In genomic region chr21:37578471-37579126, GRCh38 we compare ENCODE assay signal across 28 cellular contexts.
DNase-seq lines count a peak whose midpoint lies in the region; ATAC-seq and TF ChIP-seq lines count a peak whose summit lies in the region.
"Had no signal": no experiment of that assay in that cellular context is flagged by ENCODE, and none has a peak within 500 bp of the region (broad histone marks: within the 10 kb centered on the region; RNA-seq: fewer than 3 reads in every experiment).

No MANE protein-coding gene starts in this region.

- intact Hi-C loops in body of pancreas (cut with DNase I), result no loop called here

- TF ChIP-seq CTCF in HEK293 (tag by site-specific recombination; IDR thresholded peaks at IDR 0.05) (no peak), body of pancreas (IDR thresholded peaks at IDR 0.05) (no peak)

- DNase-seq in OCI-M1 (lab: John Stamatoyannopoulos, UW), result peak; percentile 25
- DNase-seq in body of pancreas, result no peak
- no peak for DNase-seq in 8988T
- DNase-seq: ACHN; AML-193; BE2C; C1 segment of cervical spinal cord; Caco-2; Calu3; CD4-positive, alpha-beta memory T cell; CD4-positive, alpha-beta T cell; CD4-positive, CD25-positive, alpha-beta regulatory T cell; CD8-positive, alpha-beta memory T cell; CD8-positive, alpha-beta T cell; COR-L47; DMS 273 treated with DMSO at 0.1 percent for 48 hours; DMS153; DMS53; DMS79; DMS79 treated with DMSO at 0.1 percent for 48 hours; DND-41; EL had no signal

- no peak for ATAC-seq in body of pancreas
- ATAC-seq: A549; CD8-positive, alpha-beta T cell had no signal

- CTCF ChIA-PET in HEK293 (lab: Yijun Ruan, JAX), result interaction anchor here (0.9 kb wide), 1 partner anchor 115 kb away, joined by 3 read pairs; no protein-coding TSS in a partner anchor

- no peaks in the 10 kb centered on the region for H3K4me1 ChIP-seq in HEK293 (ENCODE audit: control insufficient read depth, insufficient read depth, low read length)
- H3K4me1 ChIP-seq in body of pancreas, result no peaks in the 10 kb centered on the region
- H3K4me1 ChIP-seq: A549, BE2C, Caco-2 had no signal

- H3K9me3 ChIP-seq in HEK293 (ENCODE audit: control insufficient read depth, insufficient read depth, low read depth, low read length), result no peaks in the 10 kb centered on the region
- H3K9me3 ChIP-seq in body of pancreas, result no peaks in the 10 kb centered on the region
- H3K9me3 ChIP-seq: BE2C had no signal

- H3K27me3 ChIP-seq in body of pancreas, result no peaks in the 10 kb centered on the region
- H3K27me3 ChIP-seq: BE2C; BLaER1; BLaER1 treated with 17β-estradiol and CSF1 and Interleukin-3, amounts not matched to agents 10 nM and 100 nM had no signal

- H3K4me3 ChIP-seq in HEK293 (ENCODE audit: low read depth, low read length) (no peak overlapping the region), body of pancreas (no peak overlapping the region)
- H3K4me3 ChIP-seq: A549; BLaER1; BLaER1 treated with 17β-estradiol and CSF1 and Interleukin-3, amounts not matched to agents 10 nM and 100 nM had no signal

- POLR2A ChIA-PET in HEK293 (lab: Yijun Ruan, JAX), result interaction anchor here (1.2 kb wide), 1 partner anchor 15 kb away, joined by 3 read pairs; no protein-coding TSS in a partner anchor

- 87 to 94% methylated on average over 2 of the region's 2 CpGs for WGBS in body of pancreas, 2 donors

- H3K36me3 ChIP-seq in HEK293 (ENCODE audit: control insufficient read depth in 2 of 2, insufficient read depth in 1 of 2, low read length in 2 of 2) (no peaks in the 10 kb centered on the region), body of pancreas (replicated peaks in 1 of 2; ENCODE audit: insufficient read depth in 1 of 2, low read depth in 2 of 2) (no peaks in the 10 kb centered on the region)
- H3K36me3 ChIP-seq: BE2C, BLaER1 had no signal

- no peak overlapping the region for H3K27ac ChIP-seq in HEK293 (ENCODE audit: extremely low read depth, low read depth, low read length)
- H3K27ac ChIP-seq in body of pancreas, result no peak overlapping the region
- H3K27ac ChIP-seq: 22Rv1; A549; BLaER1; BLaER1 treated with 17β-estradiol and CSF1 and Interleukin-3, amounts not matched to agents 10 nM and 100 nM; C4-2B had no signal

- TF ChIP-seq POLR2A in body of pancreas (IDR thresholded peaks at IDR 0.05), result no peak

TF ChIP-seq in HEK293, 187 proteins besides CTCF, POLR2A, EP300 and RAD21:
- TF ChIP-seq TRIM28 (IDR thresholded peaks at IDR 0.05; ENCODE audit: borderline replicate concordance, low read length) (peak; percentile 95), SETDB1 (IDR thresholded peaks at IDR 0.05; ENCODE audit: insufficient read length, low read length) (peak; percentile 97), ZNF558 (tag by site-specific recombination; IDR thresholded peaks at IDR 0.05) (peak; percentile 61; the same call in 1 of the 2 replicates), ZSCAN4 (tag by site-specific recombination; IDR thresholded peaks at IDR 0.05) (no peak), ZBTB1 (tag by site-specific recombination; IDR thresholded peaks at IDR 0.05) (no peak), HOXA7 (CRISPR knock-in tag; IDR thresholded peaks at IDR 0.05; ENCODE audit: borderline replicate concordance) (no peak)
